Comparison of ENCODE assay signal across 7 cellular contexts in genomic region chr15:52515343-52515742, GRCh38.
"Had no signal": no experiment of that assay in that cellular context is flagged by ENCODE, and none has a peak within 500 bp of the region (broad histone marks: within the 10 kb centered on the region; RNA-seq: fewer than 3 reads in every experiment).

No MANE protein-coding gene starts in this region.

- DNase-seq: IMR-90, KBM-7 had no signal

- H3K9me3 Mint-ChIP-seq: IgD-negative memory B cell had no signal

- H3K36me3 Mint-ChIP-seq: IgD-negative memory B cell had no signal

- H3K27ac Mint-ChIP-seq: IgD-negative memory B cell had no signal

- H3K4me3 ChIP-seq: K562 had no signal

- FAIRE-seq: HepG2, HTR-8/SVneo, K562 had no signal

- H3K4me3 Mint-ChIP-seq: IgD-negative memory B cell had no signal

- H3K27me3 Mint-ChIP-seq: IgD-negative memory B cell had no signal

- H3K27ac ChIP-seq: HL-60 had no signal
